ENCODE assay signal across 11 cellular contexts in genomic region chr7:1026721-1027151, GRCh38. TPM values are rescaled to one million over a fixed set of nuclear protein-coding genes. Genes with fewer than 3 reads are reported as not detected.
DNase-seq lines count a peak whose midpoint lies in the region; ATAC-seq and TF ChIP-seq lines count a peak whose summit lies in the region.
"Had no signal": no experiment of that assay in that cellular context is flagged by ENCODE, and none has a peak within 500 bp of the region (broad histone marks: within the 10 kb centered on the region; RNA-seq: fewer than 3 reads in every experiment).

No MANE protein-coding gene starts in this region.

- H3K27me3 ChIP-seq in PC-3 (ENCODE audit: low read length) (no peaks in the 10 kb centered on the region), suprapubic skin (no peaks in the 10 kb centered on the region)

- BruUV-seq in PC-3 (replicated peaks; lab: Mats Ljungman, UMichigan), result no TSS peak

- H3K4me1 ChIP-seq in PC-3 (ENCODE audit: insufficient read depth, low read length), result peaks cover 14% of the 10 kb centered on the region
- peaks cover 51% of the 10 kb centered on the region for H3K4me1 ChIP-seq in suprapubic skin

- no peaks in the 10 kb centered on the region for H3K27me3 Mint-ChIP-seq in activated naive CD4-positive, alpha-beta T cell treated with anti-CD3 and anti-CD28 coated beads, Interleukin-2, amount 10 ng/mL, durations not matched to agents 7 days and 5 days

- no peak for TF ChIP-seq POLR2A in suprapubic skin (IDR thresholded peaks at IDR 0.05)

- no peaks in the 10 kb centered on the region for H3F3A ChIP-seq in PC-3 (ENCODE audit: low read length, unreplicated experiment)

- H3K27ac ChIP-seq in PC-3 (ENCODE audit: low read length) (no peak overlapping the region), suprapubic skin (no peak overlapping the region)

- H3K4me3 ChIP-seq in PC-3 (ENCODE audit: low read length) (peak overlapping the region; percentile 96), fibroblast of the aortic adventitia (ENCODE audit: low read depth, low read length) (peak overlapping the region; percentile 76), suprapubic skin (peak overlapping the region; percentile 84)

- no peak overlapping the region for H2AFZ ChIP-seq in PC-3 (ENCODE audit: low read length)

- no peak for ATAC-seq in PC-3
- no peak for ATAC-seq in omental fat pad (ENCODE audit: low FRiP score)
- ATAC-seq: activated naive CD4-positive, alpha-beta T cell treated with anti-CD3 and anti-CD28 coated beads, Interleukin-2, amount 50 U/mL, for 72 hours had no signal

- POLR2A ChIA-PET in PC-3 (lab: Charles Lee; ENCODE audit: unreplicated experiment), result no interaction called here

- H3K36me3 ChIP-seq in PC-3 (ENCODE audit: low read depth, low read length) (peaks cover 5% of the 10 kb centered on the region; the same call in 1 of the 2 replicates), suprapubic skin (peaks cover 14% of the 10 kb centered on the region)

- peaks cover 30% of the 10 kb centered on the region for H3K4me1 Mint-ChIP-seq in activated naive CD4-positive, alpha-beta T cell treated with anti-CD3 and anti-CD28 coated beads, Interleukin-2, amount 10 ng/mL, durations not matched to agents 7 days and 5 days

- CTCF ChIA-PET in activated naive CD4-positive, alpha-beta T cell treated with anti-CD3 and anti-CD28 coated beads, Interleukin-2, amount 10 ng/mL, durations not matched to agents 7 days and 5 days (lab: Charles Lee), result interaction anchor here (1.9 kb wide), 1 partner anchor 18 kb away, joined by 5 read pairs; the partner anchor contains the start of gene GPR146
- CTCF ChIA-PET in PC-3 (lab: Charles Lee), result interaction anchor here (1.2 kb wide), 1 partner anchor 39 kb away, joined by 3 read pairs; no protein-coding TSS in a partner anchor

- intact Hi-C loops in PC-3 (cut with micrococcal nuclease), result no loop called here

- H3K9me2 ChIP-seq in PC-3 (replicated peaks; ENCODE audit: low read length), result no peaks in the 10 kb centered on the region

- H3K27ac Mint-ChIP-seq in activated naive CD4-positive, alpha-beta T cell treated with anti-CD3 and anti-CD28 coated beads, Interleukin-2, amount 10 ng/mL, durations not matched to agents 7 days and 5 days, result no peak overlapping the region

- H3K36me3 Mint-ChIP-seq in activated naive CD4-positive, alpha-beta T cell treated with anti-CD3 and anti-CD28 coated beads, Interleukin-2, amount 10 ng/mL, durations not matched to agents 7 days and 5 days, result peaks cover 8% of the 10 kb centered on the region

- TF ChIP-seq CTCF in PC-3 (conservative IDR thresholded peaks at IDR 0.05; ENCODE audit: low read depth, low read length), result no peak
- no peak for TF ChIP-seq CTCF in fibroblast of the aortic adventitia (IDR thresholded peaks at IDR 0.05; ENCODE audit: insufficient read depth, low read length)
- no peak for TF ChIP-seq CTCF in suprapubic skin (IDR thresholded peaks at IDR 0.05)
- TF ChIP-seq CTCF in omental fat pad (IDR thresholded peaks at IDR 0.05), result no peak
- no peak for TF ChIP-seq CTCF in GM13976 (IDR thresholded peaks at IDR 0.05; ENCODE audit: borderline replicate concordance, control extremely low read depth, extremely low read depth, insufficient read depth, missing control alignments)

- peaks cover 20% of the 10 kb centered on the region for H4K20me1 ChIP-seq in PC-3 (ENCODE audit: low read length)

- H3K9me3 ChIP-seq in PC-3 (ENCODE audit: low read length) (no peaks in the 10 kb centered on the region), suprapubic skin (no peaks in the 10 kb centered on the region)

- no peak for DNase-seq in activated naive CD4-positive, alpha-beta T cell treated with anti-CD3 and anti-CD28 coated beads, Interleukin-2, amount 10 ng/mL, durations not matched to agents 7 days and 5 days
- no peak for DNase-seq in activated naive CD4-positive, alpha-beta T cell treated with Interleukin-2 at 50 U/mL for 16 hours
- DNase-seq in PC-3 (no peak), fibroblast of the aortic adventitia (ENCODE audit: low read depth) (no peak), suprapubic skin (ENCODE audit: low spot score in 2 of 2) (no peak), omental fat pad (ENCODE audit: low spot score) (no peak), NCI-H446 (lab: John Stamatoyannopoulos, UW) (no peak), GM13976 (ENCODE audit: low spot score) (no peak)
- DNase-seq: DND-41, NCI-H446 treated with DMSO at 0.1 percent for 48 hours had no signal

- in situ Hi-C loops in GM13976 (cut with MboI; ENCODE audit: low sequenced_read_pairs, unreplicated experiment), result no loop called here

- H3K9me3 Mint-ChIP-seq in activated naive CD4-positive, alpha-beta T cell treated with anti-CD3 and anti-CD28 coated beads, Interleukin-2, amount 10 ng/mL, durations not matched to agents 7 days and 5 days, result peaks cover 2% of the 10 kb centered on the region
- H3K9me3 Mint-ChIP-seq: activated naive CD4-positive, alpha-beta T cell treated with anti-CD3 and anti-CD28 coated beads, Interleukin-2, amount 50 U/mL, for 72 hours had no signal

- no peak for TF ChIP-seq EP300 in suprapubic skin (IDR thresholded peaks at IDR 0.05)

- H3K4me3 Mint-ChIP-seq in activated naive CD4-positive, alpha-beta T cell treated with anti-CD3 and anti-CD28 coated beads, Interleukin-2, amount 10 ng/mL, durations not matched to agents 7 days and 5 days, result peak overlapping the region; percentile 41

- H3K9ac ChIP-seq in PC-3 (ENCODE audit: low read length), result peak overlapping the region; percentile 90; the same call in 1 of the 2 replicates

- peaks cover 54% of the 10 kb centered on the region for H3K79me2 ChIP-seq in PC-3 (ENCODE audit: low read length)

- H3K4me2 ChIP-seq in PC-3 (ENCODE audit: low read length), result peak overlapping the region; percentile 99

- 87% methylated on average over 20 of the region's 20 CpGs for WGBS in suprapubic skin

RNA-seq across cellular contexts. Expression of gene GPR146, which starts 17.6 kb away (rescaled TPM):
- total RNA-seq in PC-3 (2014; rRNA removed), result 2.0 and 2.7 TPM in 2 replicates
- 1.2 and 1.6 TPM in 2 replicates for total RNA-seq in fibroblast of the aortic adventitia (ENCODE audit: low replicate concordance)
- total RNA-seq in suprapubic skin, result 10 to 100 TPM; 24.1 to 50.8 (median 39.3) TPM
- total RNA-seq in omental fat pad, result 10 to 100 TPM; 29.6 to 89.8 (median 56.9) TPM

RNA-seq across cellular contexts. Expression of gene CYP2W1, which starts 43.8 kb away (rescaled TPM):
- not detected in 2 replicates for total RNA-seq in PC-3 (2014; rRNA removed)
- not detected in 2 replicates for total RNA-seq in fibroblast of the aortic adventitia (ENCODE audit: low replicate concordance)
- total RNA-seq in suprapubic skin, result 10 to 100 TPM; 13.3 to 20.8 (median 15.4) TPM
- not detected for total RNA-seq in omental fat pad
- total RNA-seq: activated naive CD4-positive, alpha-beta T cell treated with anti-CD3 and anti-CD28 coated beads, Interleukin-2, amount 50 U/mL, for 72 hours had no signal

RNA-seq across cellular contexts. Expression of gene COX19, which starts 51.4 kb away (rescaled TPM):
- total RNA-seq in PC-3 (2014; rRNA removed) (11.6 and 12.4 TPM in 2 replicates), fibroblast of the aortic adventitia (ENCODE audit: low replicate concordance) (12.5 and 15.0 TPM in 2 replicates), suprapubic skin (10 to 100 TPM; 11.6 to 55.2 (median 13.2) TPM), omental fat pad (10 to 100 TPM in 2 of 4 donors, 1 to 10 TPM in 2; 8.1 to 16.9 (median 10.0) TPM)

Comparison
In these comparisons a context has a peak if more than half of its experiments do, and no peak if none do; other contexts are left out.
1. RNA of gene CYP2W1, which starts 43.8 kb away (total RNA-seq): 13.3 to 20.8 TPM in suprapubic skin; not detected in PC-3, not detected in fibroblast of the aortic adventitia and not detected in omental fat pad; every median in the first group is over 10 times any median in the second.
2. Peak in every context shown above with its lines, with median percentiles within 50 percentile points of each other: H3K4me3 ChIP-seq.